8 cellular contexts compared by ENCODE assay signal in the genomic region with DNA sequence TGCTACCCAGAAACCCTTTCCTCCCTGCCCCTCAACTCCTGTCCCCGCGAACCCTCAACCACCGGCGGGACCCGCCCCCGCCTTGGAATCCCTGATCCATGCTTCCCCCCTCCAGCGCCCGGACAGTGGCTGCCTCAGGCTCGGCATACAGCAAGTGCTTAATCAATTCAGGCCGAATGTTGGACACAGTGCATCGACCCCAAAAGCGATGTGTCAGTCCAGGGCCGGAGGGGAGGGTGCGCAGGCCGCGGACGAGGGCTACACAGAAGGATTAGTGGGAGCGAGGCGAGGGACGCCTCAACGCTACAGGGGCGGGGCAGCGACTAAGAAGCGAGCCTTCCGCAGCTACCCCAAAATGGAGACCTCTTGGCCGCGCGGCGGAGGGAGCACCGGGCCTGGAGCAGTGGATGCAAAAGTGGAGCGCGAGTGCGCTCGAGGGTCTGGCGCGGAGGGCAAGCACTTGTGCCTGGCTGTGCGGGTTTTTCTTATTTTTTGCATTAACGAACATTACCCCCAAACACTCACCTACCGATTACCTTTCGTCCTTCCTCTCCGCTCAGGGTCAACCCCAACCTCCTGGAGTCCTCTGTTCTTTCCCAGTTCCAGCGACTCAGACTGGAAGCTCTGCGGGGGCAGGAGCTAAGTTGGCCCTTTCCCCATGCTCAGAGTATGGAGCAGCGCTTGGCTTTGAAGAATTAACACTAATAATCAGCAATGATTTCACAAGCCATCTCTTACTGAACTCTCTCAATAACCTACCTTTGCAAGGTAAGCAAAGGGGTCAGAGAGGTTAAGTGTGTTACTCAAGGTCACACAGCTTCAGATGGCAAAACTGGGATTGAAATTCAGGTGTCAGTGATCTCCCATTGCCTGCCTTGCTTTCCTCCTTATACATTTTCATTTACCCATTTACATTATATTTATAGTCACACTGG. TPM values are rescaled to one million over a fixed set of nuclear protein-coding genes. Genes with fewer than 3 reads are reported as not detected.
DNase-seq lines count a peak whose midpoint lies in the region; ATAC-seq and TF ChIP-seq lines count a peak whose summit lies in the region.

No MANE protein-coding gene starts in this region.

- peaks cover 3% of the 10 kb centered on the region; the same call in 1 of the 2 replicates for H3K4me1 ChIP-seq in ES-I3 (ENCODE audit: insufficient read depth, low read length)
- H3K4me1 ChIP-seq in mucosa of descending colon (ENCODE audit: low read depth) = peaks cover 24% of the 10 kb centered on the region

- H3K9me3 Mint-ChIP-seq in activated CD4-positive, alpha-beta memory T cell treated with anti-CD3 and anti-CD28 coated beads for 36 hours = no peaks in the 10 kb centered on the region
- no peaks in the 10 kb centered on the region for H3K9me3 Mint-ChIP-seq in endothelial cell (ENCODE audit: unreplicated experiment)

- peaks cover 39% of the 10 kb centered on the region for H3K4me1 Mint-ChIP-seq in activated CD4-positive, alpha-beta memory T cell treated with anti-CD3 and anti-CD28 coated beads for 36 hours (ENCODE audit: low read depth)
- H3K4me1 Mint-ChIP-seq in endothelial cell (ENCODE audit: unreplicated experiment) = peaks cover 33% of the 10 kb centered on the region

- DNase-seq in NCI-H2171 (lab: John Stamatoyannopoulos, UW) = peak; percentile 44
- no peak for DNase-seq in activated CD4-positive, alpha-beta memory T cell treated with anti-CD3 and anti-CD28 coated beads for 36 hours
- DNase-seq in endothelial cell (ENCODE audit: low spot score) = no peak
- peak in 2 of 3 donors; percentile 66 to 72 for DNase-seq in mucosa of descending colon
- DNase-seq in stimulated activated naive CD8-positive, alpha-beta T cell treated with anti-CD3 and anti-CD28 coated beads, Interleukin-15, Interleukin-2, amounts not matched to agents 100 U/mL and 50 U/mL, for 24 hours = peak; percentile 66

- peak overlapping the region; percentile 87 for H3K9ac ChIP-seq in ES-I3 (ENCODE audit: low read depth, low read length)

- POLR2A ChIA-PET in activated CD4-positive, alpha-beta memory T cell treated with anti-CD3 and anti-CD28 coated beads for 36 hours (lab: Charles Lee) = no interaction called here

- intact Hi-C loops in activated CD4-positive, alpha-beta memory T cell treated with anti-CD3 and anti-CD28 coated beads for 36 hours (cut with micrococcal nuclease) = loop anchor here (5.0 to 10.0 kb wide), 3 partner anchors 51 to 1398 kb away; a partner anchor contains a TSS
- intact Hi-C loops in mucosa of descending colon (cut with DNase I, micrococcal nuclease) = no loop called here

- H3K4me3 ChIP-seq in mucosa of descending colon = peak overlapping the region; percentile 37

- peak overlapping the region; percentile 84 for H3K27ac Mint-ChIP-seq in activated CD4-positive, alpha-beta memory T cell treated with anti-CD3 and anti-CD28 coated beads for 36 hours
- H3K27ac Mint-ChIP-seq in endothelial cell (ENCODE audit: unreplicated experiment) = peak overlapping the region; percentile 92

- ATAC-seq in HG02571 (IDR thresholded peaks at IDR 0.05; ENCODE audit: unreplicated experiment) = peak; percentile 23
- peak; percentile 50 for ATAC-seq in mucosa of descending colon
- ATAC-seq in stimulated activated naive CD8-positive, alpha-beta T cell treated with anti-CD3 and anti-CD28 coated beads, Interleukin-15, Interleukin-2, amounts not matched to agents 100 U/mL and 50 U/mL, for 24 hours = peak; percentile 25
- no peak for ATAC-seq in GM21367 (IDR thresholded peaks at IDR 0.05; ENCODE audit: unreplicated experiment)

- CTCF ChIA-PET in activated CD4-positive, alpha-beta memory T cell treated with anti-CD3 and anti-CD28 coated beads for 36 hours (lab: Charles Lee) = interaction anchor here (1.1 to 5.1 kb wide), 2 partner anchors 28 to 83 kb away, joined by 3 to 94 read pairs; no protein-coding TSS in a partner anchor

- peak overlapping the region; percentile 81 for H3K4me3 Mint-ChIP-seq in activated CD4-positive, alpha-beta memory T cell treated with anti-CD3 and anti-CD28 coated beads for 36 hours
- peak overlapping the region; percentile 97 for H3K4me3 Mint-ChIP-seq in endothelial cell (ENCODE audit: unreplicated experiment)

- H3K9me3 ChIP-seq in ES-I3 (ENCODE audit: control insufficient read depth, insufficient read depth, low read length) = no peaks in the 10 kb centered on the region
- H3K9me3 ChIP-seq in mucosa of descending colon = no peaks in the 10 kb centered on the region

- TF ChIP-seq CTCF in endothelial cell (IDR thresholded peaks at IDR 0.05; ENCODE audit: unreplicated experiment) (no peak), mucosa of descending colon (IDR thresholded peaks at IDR 0.05) (no peak)

- H3K27me3 Mint-ChIP-seq in activated CD4-positive, alpha-beta memory T cell treated with anti-CD3 and anti-CD28 coated beads for 36 hours = no peaks in the 10 kb centered on the region
- peaks cover 29% of the 10 kb centered on the region for H3K27me3 Mint-ChIP-seq in endothelial cell (ENCODE audit: unreplicated experiment)

- H3K36me3 Mint-ChIP-seq in activated CD4-positive, alpha-beta memory T cell treated with anti-CD3 and anti-CD28 coated beads for 36 hours = peaks cover 6% of the 10 kb centered on the region
- H3K36me3 Mint-ChIP-seq in endothelial cell (ENCODE audit: low read depth, unreplicated experiment) = peaks cover 7% of the 10 kb centered on the region

- H3K36me3 ChIP-seq in ES-I3 (ENCODE audit: insufficient read depth, low read length) (no peaks in the 10 kb centered on the region), mucosa of descending colon (ENCODE audit: low read depth) (no peaks in the 10 kb centered on the region)

RNA-seq across cellular contexts. Expression of a gene that starts 30.1 kb away (rescaled TPM):
- total RNA-seq in activated CD4-positive, alpha-beta memory T cell treated with anti-CD3 and anti-CD28 coated beads for 36 hours = not detected
- total RNA-seq in endothelial cell (ENCODE audit: unreplicated experiment) (3.6 TPM), mucosa of descending colon (1 to 10 TPM; 3.4 to 5.7 (median 5.2) TPM)

Comparison
In these comparisons a context has a peak if more than half of its experiments do, and no peak if none do; other contexts are left out.
1. DNase-seq: peak in NCI-H2171 (single experiment), mucosa of descending colon (2 of 3) and stimulated activated naive CD8-positive, alpha-beta T cell treated with anti-CD3 and anti-CD28 coated beads, Interleukin-15, Interleukin-2, amounts not matched to agents 100 U/mL and 50 U/mL, for 24 hours (single experiment); none in activated CD4-positive, alpha-beta memory T cell treated with anti-CD3 and anti-CD28 coated beads for 36 hours (single experiment) and endothelial cell (single experiment).